10 cellular contexts compared by ENCODE assay signal in genomic region chr16:65119905-65120341, GRCh38. TPM values are rescaled to one million over a fixed set of nuclear protein-coding genes. Genes with fewer than 3 reads are reported as not detected.
A peak's percentile ranks its signal among the peaks of the same experiment; 100 is the strongest.
DNase-seq lines count a peak whose midpoint lies in the region; ATAC-seq and TF ChIP-seq lines count a peak whose summit lies in the region.
"Had no signal": no experiment of that assay in that cellular context is flagged by ENCODE, and none has a peak within 500 bp of the region (broad histone marks: within the 10 kb centered on the region; RNA-seq: fewer than 3 reads in every experiment).

No MANE protein-coding gene starts in this region.

- no peaks in the 10 kb centered on the region for H3K79me2 ChIP-seq in H9 (ENCODE audit: insufficient read depth, low read length)

- H3K4me3 Mint-ChIP-seq in H9 (peak overlapping the region; percentile 66 to 85), chondrocyte (ENCODE audit: unreplicated experiment) (peak overlapping the region; percentile 95), T-helper 17 cell (no peak overlapping the region)
- H3K4me3 Mint-ChIP-seq in activated T-cell treated with anti-CD3 and anti-CD28 coated beads, Interleukin-2, amount 50 U/mL, for 4 hours = no peak overlapping the region

- H3K9ac ChIP-seq in H9 (ENCODE audit: extremely low read depth, insufficient read length, low read length) = no peak overlapping the region

- intact Hi-C loops in stomach (cut with DNase I; ENCODE audit: low total_unique reads) = no loop called here

- peaks cover 34% of the 10 kb centered on the region for H3K23me2 ChIP-seq in H9 (ENCODE audit: insufficient read length, low read depth, low read length, poor library complexity, severe bottlenecking)

- H4K8ac ChIP-seq in H9 (replicated peaks; ENCODE audit: insufficient read length, low read depth, low read length) = no peak overlapping the region

- no peak overlapping the region for H2BK120ac ChIP-seq in H9 (ENCODE audit: low read depth, low read length, poor library complexity, severe bottlenecking)

- H3K4me2 ChIP-seq in H9 (ENCODE audit: insufficient read depth, insufficient read length, low read length) = peak overlapping the region; percentile 88

- H4K91ac ChIP-seq in H9 (ENCODE audit: insufficient read length, low read depth, low read length) = no peak overlapping the region

- H3K36me3 ChIP-seq in kidney epithelial cell (ENCODE audit: control insufficient read depth, insufficient read depth, low read length) (no peaks in the 10 kb centered on the region), stomach (no peaks in the 10 kb centered on the region)

- H2AFZ ChIP-seq in H9 (ENCODE audit: low read length) = no peak overlapping the region

- H2BK12ac ChIP-seq in H9 (ENCODE audit: insufficient read length, low read depth, low read length) = no peak overlapping the region

- no peaks in the 10 kb centered on the region for H4K20me1 ChIP-seq in H9 (ENCODE audit: control insufficient read depth, insufficient read depth, insufficient read length)

- H3K79me1 ChIP-seq in H9 (ENCODE audit: insufficient read depth, low read depth, low read length, poor library complexity, severe bottlenecking) = no peaks in the 10 kb centered on the region

- no CpG with 5 or more reads among the region's 8 CpGs for WGBS in H9 (ENCODE audit: extremely low coverage, insufficient read length, low lambda C conversion rate)
- 13 to 30% (median 24%) methylated on average over 8 of the region's 8 CpGs for WGBS in stomach, 5 donors

- H3K14ac ChIP-seq in H9 (ENCODE audit: insufficient read depth, low read length) = no peak overlapping the region

- no peak overlapping the region for H4K5ac ChIP-seq in H9 (ENCODE audit: insufficient read length, low read depth, low read length)

- H3K56ac ChIP-seq in H9 (ENCODE audit: insufficient read length, low read depth, low read length) = no peak overlapping the region

- peak overlapping the region; percentile 68 for H3K4me3 ChIP-seq in kidney epithelial cell (ENCODE audit: low read depth, low read length)
- H3K4me3 ChIP-seq in stomach = peak overlapping the region; percentile 58 to 67 (median 60)

- H3K18ac ChIP-seq in H9 (ENCODE audit: insufficient read length, low read depth, low read length) = no peak overlapping the region

- no peak overlapping the region for H3K4ac ChIP-seq in H9 (ENCODE audit: low read depth, low read length)

- no peak overlapping the region for H2BK15ac ChIP-seq in H9 (ENCODE audit: low read depth, low read length)

- H3K27me3 Mint-ChIP-seq in H9 (ENCODE audit: low read depth) = peaks cover 64% of the 10 kb centered on the region
- no peaks in the 10 kb centered on the region for H3K27me3 Mint-ChIP-seq in chondrocyte (ENCODE audit: low read depth)
- H3K27me3 Mint-ChIP-seq in activated T-cell treated with anti-CD3 and anti-CD28 coated beads, Interleukin-2, amount 50 U/mL, for 4 hours (ENCODE audit: low read depth) = peaks cover 40% of the 10 kb centered on the region
- H3K27me3 Mint-ChIP-seq in T-helper 17 cell = peaks cover 29% of the 10 kb centered on the region

- H2BK20ac ChIP-seq in H9 (ENCODE audit: low read depth, low read length, poor library complexity, severe bottlenecking) = no peak overlapping the region

- no peak overlapping the region for H2AK5ac ChIP-seq in H9 (ENCODE audit: insufficient read length, low read length)

- no peaks in the 10 kb centered on the region for H3K36me3 Mint-ChIP-seq in H9 (ENCODE audit: insufficient read depth in 1 of 3, low read depth in 3 of 3)
- peaks cover 17% of the 10 kb centered on the region for H3K36me3 Mint-ChIP-seq in chondrocyte (ENCODE audit: low read depth)
- H3K36me3 Mint-ChIP-seq in activated T-cell treated with anti-CD3 and anti-CD28 coated beads, Interleukin-2, amount 50 U/mL, for 4 hours (ENCODE audit: insufficient read depth) = no peaks in the 10 kb centered on the region
- peaks cover 4% of the 10 kb centered on the region for H3K36me3 Mint-ChIP-seq in T-helper 17 cell (ENCODE audit: low read depth)

- H3K4me1 Mint-ChIP-seq in H9 = peaks cover 32 to 42% of the 10 kb centered on the region in 2 experiments
- peaks cover 57% of the 10 kb centered on the region for H3K4me1 Mint-ChIP-seq in chondrocyte (ENCODE audit: low read depth)
- no peaks in the 10 kb centered on the region for H3K4me1 Mint-ChIP-seq in activated T-cell treated with anti-CD3 and anti-CD28 coated beads, Interleukin-2, amount 50 U/mL, for 4 hours (ENCODE audit: low read depth)
- H3K4me1 Mint-ChIP-seq in T-helper 17 cell = no peaks in the 10 kb centered on the region

- H3K27me3 ChIP-seq in H9 (ENCODE audit: insufficient read depth, low read length) = peaks cover 31% of the 10 kb centered on the region
- peaks cover 35% of the 10 kb centered on the region for H3K27me3 ChIP-seq in kidney epithelial cell (ENCODE audit: control insufficient read depth, insufficient read depth, low read length)
- H3K27me3 ChIP-seq in stomach = peaks cover 0 to 56% (median 34%) of the 10 kb centered on the region in 3 donors

- H3K4me1 ChIP-seq in H9 (ENCODE audit: insufficient read depth, low read length) (no peaks in the 10 kb centered on the region; the same call in 1 of the 2 replicates), stomach (peaks cover 0 to 74% (median 50%) of the 10 kb centered on the region in 4 donors)

- TF ChIP-seq EP300 in stomach (IDR thresholded peaks at IDR 0.05) = no peak

- ATAC-seq in activated T-cell treated with anti-CD3 and anti-CD28 coated beads, Interleukin-2, amount 50 U/mL, for 4 hours = no peak
- ATAC-seq in T-helper 17 cell = no peak

- no peaks in the 10 kb centered on the region for H3K9me3 ChIP-seq in H9 (ENCODE audit: control insufficient read depth, low read depth, low read length)
- no peaks in the 10 kb centered on the region for H3K9me3 ChIP-seq in stomach
- no peaks in the 10 kb centered on the region for H3K9me3 ChIP-seq in T-helper 17 cell (ENCODE audit: control insufficient read depth, low read length, poor library complexity, severe bottlenecking)

- H2BK5ac ChIP-seq in H9 (ENCODE audit: insufficient read length, low read length) = no peak overlapping the region

- DNase-seq in H9 = no peak
- no peak for DNase-seq in chondrocyte (ENCODE audit: low spot score)
- no peak for DNase-seq in kidney epithelial cell (ENCODE audit: low read depth)
- no peak for DNase-seq in stomach
- no peak for DNase-seq in DMS79 (lab: John Stamatoyannopoulos, UW)
- DNase-seq in activated T-cell treated with anti-CD3 and anti-CD28 coated beads, Interleukin-2, amount 50 U/mL, for 4 hours = no peak
- no peak for DNase-seq in T-helper 17 cell
- no peak for DNase-seq in NK-92 treated with Interleukin-12 subunit alpha and Interleukin-12 subunit beta, amount 100 ng/mL, for 24 hours (lab: John Stamatoyannopoulos, UW)
- DNase-seq: NCI-H1092, small intestine had no signal

- no peak overlapping the region for H3T11ph ChIP-seq in H9 (ENCODE audit: low read length)

- no peak for TF ChIP-seq CTCF in H9 (conservative IDR thresholded peaks at IDR 0.05)
- peak; percentile 19 for TF ChIP-seq CTCF in chondrocyte (IDR thresholded peaks at IDR 0.05)
- no peak for TF ChIP-seq CTCF in kidney epithelial cell (IDR thresholded peaks at IDR 0.05; ENCODE audit: insufficient read depth, low read length, poor library complexity, severe bottlenecking)
- TF ChIP-seq CTCF in stomach (IDR thresholded peaks at IDR 0.05) = no peak

- no peak overlapping the region for H3K23ac ChIP-seq in H9 (ENCODE audit: insufficient read length, low read depth, low read length)

- H3K27ac ChIP-seq in H9 (ENCODE audit: insufficient read length, low read depth, low read length) = no peak overlapping the region
- peak overlapping the region in 4 of 5 donors; percentile 82 to 92 (median 90) for H3K27ac ChIP-seq in stomach

- H3K27ac Mint-ChIP-seq in H9 = no peak overlapping the region
- peak overlapping the region; percentile 98 for H3K27ac Mint-ChIP-seq in chondrocyte (ENCODE audit: unreplicated experiment)
- no peak overlapping the region for H3K27ac Mint-ChIP-seq in T-helper 17 cell

- H3K9me3 Mint-ChIP-seq in H9 = no peaks in the 10 kb centered on the region
- H3K9me3 Mint-ChIP-seq in chondrocyte (ENCODE audit: low read depth) = no peaks in the 10 kb centered on the region
- no peaks in the 10 kb centered on the region for H3K9me3 Mint-ChIP-seq in activated T-cell treated with anti-CD3 and anti-CD28 coated beads, Interleukin-2, amount 50 U/mL, for 4 hours

- no peak for TF ChIP-seq POLR2A in stomach (IDR thresholded peaks at IDR 0.05)

RNA-seq across cellular contexts. Expression of gene CDH11, which starts 1.9 kb away (rescaled TPM):
- total RNA-seq in H9 (2021) = 4.9 and 5.4 TPM in 2 replicates
- total RNA-seq in chondrocyte = 936 to 1,062 TPM (median 970 TPM) in 3 replicates
- total RNA-seq in kidney epithelial cell = 114 and 135 TPM in 2 replicates
- total RNA-seq in stomach = 100 to 1,000 TPM in 2 of 5 donors, 10 to 100 TPM in 2, 1 to 10 TPM in 1; 4.1 to 171 (median 81.7) TPM
- polyA plus RNA-seq in stomach = 1 to 10 TPM; 2.2 to 6.9 (median 4.9) TPM
- total RNA-seq in activated T-cell treated with anti-CD3 and anti-CD28 coated beads, Interleukin-2, amount 50 U/mL, for 4 hours = under 1 TPM; 0.10 to 0.66 (median 0.35) TPM
- not detected for total RNA-seq in T-helper 17 cell

Comparison
In these comparisons a context has a peak if more than half of its experiments do, and no peak if none do; other contexts are left out.
1. H3K4me3 Mint-ChIP-seq: peak in H9 (2 of 2) and chondrocyte (single experiment); none in activated T-cell treated with anti-CD3 and anti-CD28 coated beads, Interleukin-2, amount 50 U/mL, for 4 hours (single experiment) and T-helper 17 cell (single experiment).